In genomic region chr20:46222521-46223007, GRCh38 we compare ENCODE assay signal across 17 cellular contexts.
DNase-seq lines count a peak whose midpoint lies in the region; ATAC-seq and TF ChIP-seq lines count a peak whose summit lies in the region.
"Had no signal": no experiment of that assay in that cellular context is flagged by ENCODE, and none has a peak within 500 bp of the region (broad histone marks: within the 10 kb centered on the region; RNA-seq: fewer than 3 reads in every experiment).

No MANE protein-coding gene starts in this region.

- no peak overlapping the region for H2BK15ac ChIP-seq in mesendoderm (replicated peaks; ENCODE audit: low read depth)

- peak overlapping the region; percentile 1 for H2BK5ac ChIP-seq in mesendoderm (ENCODE audit: low read length)

- H3K9ac ChIP-seq in endodermal cell (ENCODE audit: extremely low read depth, low read length, poor library complexity, severe bottlenecking) (no peak overlapping the region), mesendoderm (ENCODE audit: low read length) (peak overlapping the region; percentile 30)

- no peak overlapping the region for H3K4ac ChIP-seq in mesendoderm (ENCODE audit: low read depth, low read length)

- H3K27ac Mint-ChIP-seq in endodermal cell: no peak overlapping the region
- H3K27ac Mint-ChIP-seq: activated T-cell treated with anti-CD3 and anti-CD28 coated beads, Interleukin-2, amount 50 U/mL, for 24 hours; T-helper 17 cell had no signal

- peaks cover 32% of the 10 kb centered on the region for H3K4me1 Mint-ChIP-seq in endodermal cell
- H3K4me1 Mint-ChIP-seq: stimulated activated memory B cell treated with anti-CD40 and anti-IgM and Interleukin-4, amounts not matched to agents 10 μg/mL and 1 μg/mL and 100 μg/mL, for 72 hours had no signal

- H3K4me3 Mint-ChIP-seq in endodermal cell: no peak overlapping the region
- H3K4me3 Mint-ChIP-seq: activated T-cell treated with anti-CD3 and anti-CD28 coated beads, Interleukin-2, amount 50 U/mL, for 24 hours; stimulated activated memory B cell treated with anti-CD40 and anti-IgM and Interleukin-4, amounts not matched to agents 10 μg/mL and 1 μg/mL and 100 μg/mL, for 72 hours; T-helper 17 cell had no signal

- no peak overlapping the region for H3K4me3 ChIP-seq in endodermal cell (ENCODE audit: low read length)
- H3K4me3 ChIP-seq in mesendoderm (ENCODE audit: low read length): no peak overlapping the region
- H3K4me3 ChIP-seq: vagina had no signal

- no peak overlapping the region for H3K23ac ChIP-seq in mesendoderm (ENCODE audit: low read length)

- H3K9me3 Mint-ChIP-seq in endodermal cell: no peaks in the 10 kb centered on the region
- H3K9me3 Mint-ChIP-seq: activated T-cell treated with anti-CD3 and anti-CD28 coated beads, Interleukin-2, amount 50 U/mL, for 24 hours; stimulated activated memory B cell treated with anti-CD40 and anti-IgM and Interleukin-4, amounts not matched to agents 10 μg/mL and 1 μg/mL and 100 μg/mL, for 72 hours had no signal

- H3K18ac ChIP-seq in mesendoderm (ENCODE audit: low read length): no peak overlapping the region

- no peaks in the 10 kb centered on the region for H3K36me3 Mint-ChIP-seq in endodermal cell (ENCODE audit: low read depth)
- H3K36me3 Mint-ChIP-seq: stimulated activated memory B cell treated with anti-CD40 and anti-IgM and Interleukin-4, amounts not matched to agents 10 μg/mL and 1 μg/mL and 100 μg/mL, for 72 hours had no signal

- no peak overlapping the region for H2BK120ac ChIP-seq in mesendoderm (ENCODE audit: low read depth, low read length)

- H3K56ac ChIP-seq in mesendoderm (ENCODE audit: low read length): peak overlapping the region; percentile 1

- H3K79me1 ChIP-seq in mesendoderm (ENCODE audit: low read length): no peaks in the 10 kb centered on the region

- no peaks in the 10 kb centered on the region for H3K27me3 ChIP-seq in endodermal cell (ENCODE audit: control insufficient read depth, insufficient read depth, low read length, poor library complexity, severe bottlenecking)
- H3K27me3 ChIP-seq in mesendoderm (ENCODE audit: insufficient read depth, low read length, poor library complexity): no peaks in the 10 kb centered on the region
- H3K27me3 ChIP-seq: vagina had no signal

- H3K27ac ChIP-seq in endodermal cell (ENCODE audit: low read depth, low read length) (no peak overlapping the region), mesendoderm (ENCODE audit: low read depth, low read length) (no peak overlapping the region)
- H3K27ac ChIP-seq: vagina had no signal

- H3K4me1 ChIP-seq in endodermal cell (ENCODE audit: control insufficient read depth, insufficient read depth, low read length): no peaks in the 10 kb centered on the region
- H3K4me1 ChIP-seq in mesendoderm (ENCODE audit: control insufficient read depth, low read depth, low read length): peaks cover 25% of the 10 kb centered on the region
- H3K4me1 ChIP-seq: vagina had no signal

- no peaks in the 10 kb centered on the region for H3K9me3 ChIP-seq in endodermal cell (ENCODE audit: control insufficient read depth, low read length)
- H3K9me3 ChIP-seq: vagina had no signal

- 42 to 45% methylated on average over 9 to 14 of the region's 14 CpGs for WGBS in endodermal cell (ENCODE audit: insufficient coverage in 1 of 2, insufficient read length in 1 of 2), 2 experiments
- no CpG with 5 or more reads among the region's 14 CpGs for WGBS in mesendoderm (ENCODE audit: extremely low coverage, insufficient coverage, low lambda C conversion rate)

- no peak overlapping the region for H4K5ac ChIP-seq in mesendoderm (ENCODE audit: low read length)

- H3K27me3 Mint-ChIP-seq in endodermal cell (ENCODE audit: insufficient read depth): no peaks in the 10 kb centered on the region

- H3K36me3 ChIP-seq in endodermal cell (ENCODE audit: control insufficient read depth, insufficient read depth, low read length): no peaks in the 10 kb centered on the region
- no peaks in the 10 kb centered on the region for H3K36me3 ChIP-seq in mesendoderm (ENCODE audit: control insufficient read depth, insufficient read depth, low read length)
- H3K36me3 ChIP-seq: vagina had no signal

- ATAC-seq in esophagus mucosa (no peak), GM21723 (IDR thresholded peaks at IDR 0.05; ENCODE audit: unreplicated experiment) (no peak)
- ATAC-seq: stimulated activated memory B cell treated with anti-CD40 and anti-IgM and Interleukin-4, amounts not matched to agents 10 μg/mL and 1 μg/mL and 100 μg/mL, for 72 hours; T-helper 17 cell had no signal

- DNase-seq in NCI-H69 (lab: John Stamatoyannopoulos, UW) (peak; percentile 82), endodermal cell (peak; percentile 88), mesendoderm (peak; percentile 88), ureter (ENCODE audit: low spot score) (peak; percentile 56), NCI-H82 treated with DMSO at 0.1 percent for 48 hours (lab: John Stamatoyannopoulos, UW; ENCODE audit: unreplicated experiment) (no peak)
- DNase-seq: activated CD4-positive, alpha-beta T cell treated with anti-CD3 and anti-CD28 coated beads for 1 hour; activated T-cell treated with anti-CD3 and anti-CD28 coated beads, Interleukin-2, amount 50 U/mL, for 24 hours; effector memory CD4-positive, alpha-beta T cell; EL; KG1; NCI-H1417 treated with DMSO at 0.1 percent for 48 hours; NCI-H774; T-helper 17 cell had no signal

- H4K8ac ChIP-seq in mesendoderm (ENCODE audit: low read depth, low read length): no peak overlapping the region

- H3K79me2 ChIP-seq in mesendoderm (ENCODE audit: control insufficient read depth, insufficient read depth, low read length): no peaks in the 10 kb centered on the region

- TF ChIP-seq CTCF in endodermal cell (conservative IDR thresholded peaks at IDR 0.05): no peak

- H2AK5ac ChIP-seq in mesendoderm (ENCODE audit: low read length): no peak overlapping the region

- H3K4me2 ChIP-seq in mesendoderm (ENCODE audit: low read length): no peak overlapping the region
